In the genomic region with DNA sequence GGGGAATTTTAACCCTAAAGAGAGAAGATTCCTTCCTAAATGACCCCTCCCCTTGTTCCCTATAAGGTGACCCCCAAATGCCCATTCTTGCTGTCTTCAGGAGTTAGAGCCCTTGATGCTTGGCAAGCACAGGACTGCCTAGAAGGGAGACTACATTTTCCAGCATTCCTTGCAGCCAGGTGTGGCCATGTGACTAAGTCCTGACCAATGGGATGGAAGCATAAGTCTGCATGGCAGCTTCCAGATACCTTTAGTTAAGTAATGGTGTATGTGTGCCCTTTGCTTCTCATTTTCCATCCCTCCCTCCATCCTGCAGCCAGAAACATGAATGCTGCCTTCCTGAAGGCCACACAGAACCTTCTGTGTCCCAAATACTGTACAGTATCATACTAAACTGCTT, we compare ENCODE assay signal across 7 cellular contexts.
DNase-seq lines count a peak whose midpoint lies in the region; ATAC-seq and TF ChIP-seq lines count a peak whose summit lies in the region.

No MANE protein-coding gene starts in this region.

- POLR2A ChIA-PET in RWPE1 (lab: Yijun Ruan, JAX; ENCODE audit: low non-redundant PET), result no interaction called here

- no peak overlapping the region for H3K27ac ChIP-seq in RWPE1

- no peak for TF ChIP-seq CTCF in RWPE1 (conservative IDR thresholded peaks at IDR 0.05; ENCODE audit: low read depth)

- DNase-seq in RWPE1 (ENCODE audit: low spot score) (peak; percentile 65), kidney tubule cell (ENCODE audit: low spot score) (peak; percentile 64), amniotic stem cell (lab: John Stamatoyannopoulos, UW) (no peak), epidermal melanocyte (ENCODE audit: insufficient read length, low spot score) (no peak)

- peak; percentile 57 for ATAC-seq in GM18499 (IDR thresholded peaks at IDR 0.05; ENCODE audit: insufficient read depth, unreplicated experiment)
- ATAC-seq in HG03442 (IDR thresholded peaks at IDR 0.05; ENCODE audit: unreplicated experiment), result peak; percentile 81
- ATAC-seq in GM18511 (IDR thresholded peaks at IDR 0.05; ENCODE audit: unreplicated experiment), result no peak

- CTCF ChIA-PET in RWPE1 (lab: Yijun Ruan, JAX), result no interaction called here

Comparison
In these comparisons a context has a peak if more than half of its experiments do, and no peak if none do; other contexts are left out.
1. DNase-seq: peak in RWPE1 (single experiment) and kidney tubule cell (single experiment); none in amniotic stem cell (single experiment) and epidermal melanocyte (single experiment).